10 cellular contexts compared by ENCODE assay signal in the genomic region with DNA sequence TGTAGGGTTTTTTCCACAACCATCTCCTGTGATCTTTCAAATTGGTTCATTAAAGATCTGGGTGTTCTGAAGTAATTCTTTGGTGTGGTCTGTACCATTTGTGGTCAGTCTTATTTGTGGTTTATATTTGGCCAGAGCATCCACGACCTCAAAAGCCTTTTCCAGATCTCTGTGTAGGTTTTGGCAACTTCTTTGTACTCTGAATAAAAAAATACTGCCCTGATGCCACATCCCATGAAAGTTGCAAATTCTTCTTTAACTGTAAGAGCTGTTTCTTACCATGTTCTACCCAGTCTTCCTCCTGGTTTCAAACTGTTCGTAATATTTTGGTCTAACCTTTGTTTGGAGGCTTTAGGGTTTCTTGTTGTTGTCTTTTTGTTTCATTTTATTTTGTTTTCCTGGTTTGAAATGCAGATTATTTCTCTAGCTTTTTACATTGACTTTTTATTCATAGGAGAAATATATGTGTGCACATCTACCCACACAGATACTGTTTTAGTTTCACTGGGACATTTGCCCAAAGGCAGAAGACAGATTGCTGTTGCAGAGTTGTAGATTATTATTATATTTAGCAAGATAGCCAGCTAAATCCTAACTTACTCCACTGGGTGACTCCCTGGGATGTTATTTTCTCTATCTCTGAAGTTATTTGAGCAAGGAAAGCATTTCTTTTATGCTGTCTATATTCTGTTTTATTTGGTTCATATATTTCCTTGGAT.
DNase-seq lines count a peak whose midpoint lies in the region; ATAC-seq lines count a peak whose summit lies in the region.
"Had no signal": no experiment of that assay in that cellular context is flagged by ENCODE, and none has a peak within 500 bp of the region (broad histone marks: within the 10 kb centered on the region; RNA-seq: fewer than 3 reads in every experiment).

No MANE protein-coding gene starts in this region.

- H2BK15ac ChIP-seq in mesenchymal stem cell (ENCODE audit: low read depth, poor library complexity, severe bottlenecking): no peak overlapping the region

- no peak overlapping the region for H3K27ac ChIP-seq in mesenchymal stem cell (ENCODE audit: low read length, poor library complexity, severe bottlenecking)

- H3K9me3 Mint-ChIP-seq in stimulated activated naive CD8-positive, alpha-beta T cell treated with anti-CD3 and anti-CD28 coated beads, Interleukin-15, amount 100 ng/mL, for 72 hours: no peaks in the 10 kb centered on the region
- H3K9me3 Mint-ChIP-seq: neural crest cell had no signal

- H4K8ac ChIP-seq in mesenchymal stem cell (ENCODE audit: low read length): no peak overlapping the region

- no peak overlapping the region for H3K4me2 ChIP-seq in mesenchymal stem cell (ENCODE audit: low read length, poor library complexity, severe bottlenecking)

- no peaks in the 10 kb centered on the region for H3K9me3 ChIP-seq in mesenchymal stem cell (ENCODE audit: control insufficient read depth, low read length)

- peak; percentile 39 for ATAC-seq in stimulated activated naive CD8-positive, alpha-beta T cell treated with anti-CD3 and anti-CD28 coated beads, Interleukin-15, amount 100 ng/mL, for 72 hours
- no peak for ATAC-seq in stimulated activated naive CD8-positive, alpha-beta T cell treated with anti-CD3 and anti-CD28 coated beads, Interleukin-15, Interleukin-2, amounts not matched to agents 100 U/mL and 50 U/mL, for 24 hours

- no peak overlapping the region for H2BK120ac ChIP-seq in mesenchymal stem cell (ENCODE audit: low read depth, low read length)

- no peak overlapping the region for H2AK5ac ChIP-seq in mesenchymal stem cell (ENCODE audit: low read length, severe bottlenecking)

- peaks cover 2% of the 10 kb centered on the region for H3K79me1 ChIP-seq in mesenchymal stem cell (replicated peaks; ENCODE audit: low read length, poor library complexity, severe bottlenecking)

- H2BK5ac ChIP-seq in mesenchymal stem cell (ENCODE audit: low read depth, low read length, poor library complexity, severe bottlenecking): no peak overlapping the region

- no peak for DNase-seq in stimulated activated naive CD8-positive, alpha-beta T cell treated with anti-CD3 and anti-CD28 coated beads, Interleukin-15, amount 100 ng/mL, for 72 hours
- DNase-seq in stimulated activated naive CD8-positive, alpha-beta T cell treated with anti-CD3 and anti-CD28 coated beads, Interleukin-15, Interleukin-2, amounts not matched to agents 100 U/mL and 50 U/mL, for 24 hours: no peak
- DNase-seq in astrocyte of the hippocampus (ENCODE audit: low read depth, low spot score) (peak; percentile 88), mesenchymal stem cell (no peak), iPS-NIHi7 (ENCODE audit: extremely low spot score) (no peak), GM19238 (ENCODE audit: insufficient read length, low spot score) (no peak)
- DNase-seq in activated naive CD4-positive, alpha-beta T cell (lab: John Stamatoyannopoulos, UW): no peak
- DNase-seq in activated CD4-positive, alpha-beta T cell treated with anti-CD3 and anti-CD28 coated beads, Interleukin-2, amount 50 U/mL, for 1 hour: no peak
- DNase-seq: activated gamma-delta T cell had no signal

- peak overlapping the region; percentile 26 for H3K9ac ChIP-seq in mesenchymal stem cell (ENCODE audit: low read length)

- H3K23ac ChIP-seq in mesenchymal stem cell (ENCODE audit: low read length in 2 of 2): no peak overlapping the region

- H2BK12ac ChIP-seq in mesenchymal stem cell (ENCODE audit: low read length in 2 of 2): no peak overlapping the region

- H4K91ac ChIP-seq in mesenchymal stem cell (ENCODE audit: low read length): no peak overlapping the region

- no peaks in the 10 kb centered on the region for H3K4me1 ChIP-seq in mesenchymal stem cell (ENCODE audit: control insufficient read depth, insufficient read depth, low read depth, low read length)

- H3K27ac Mint-ChIP-seq in stimulated activated naive CD8-positive, alpha-beta T cell treated with anti-CD3 and anti-CD28 coated beads, Interleukin-15, amount 100 ng/mL, for 72 hours: peak overlapping the region in 1 of 2 donors; percentile 31

- no peaks in the 10 kb centered on the region for H3K27me3 Mint-ChIP-seq in stimulated activated naive CD8-positive, alpha-beta T cell treated with anti-CD3 and anti-CD28 coated beads, Interleukin-15, amount 100 ng/mL, for 72 hours

- no peak overlapping the region for H3K14ac ChIP-seq in mesenchymal stem cell (ENCODE audit: low read length in 2 of 2)

- no peak overlapping the region for H2AFZ ChIP-seq in mesenchymal stem cell (ENCODE audit: low read depth, low read length)

- H3K4ac ChIP-seq in mesenchymal stem cell (ENCODE audit: low read depth in 1 of 2, low read length in 2 of 2): no peak overlapping the region

- no peak overlapping the region for H3K18ac ChIP-seq in mesenchymal stem cell (ENCODE audit: low read depth in 1 of 2, low read length in 2 of 2)

- peaks cover 32% of the 10 kb centered on the region for H3K4me1 Mint-ChIP-seq in stimulated activated naive CD8-positive, alpha-beta T cell treated with anti-CD3 and anti-CD28 coated beads, Interleukin-15, amount 100 ng/mL, for 72 hours

- no CpG with 5 or more reads among the region's 2 CpGs for WGBS in mesenchymal stem cell

- H3K4me3 Mint-ChIP-seq in stimulated activated naive CD8-positive, alpha-beta T cell treated with anti-CD3 and anti-CD28 coated beads, Interleukin-15, amount 100 ng/mL, for 72 hours: no peak overlapping the region
- H3K4me3 Mint-ChIP-seq: neural crest cell had no signal

- no peak overlapping the region for H3K4me3 ChIP-seq in mesenchymal stem cell (ENCODE audit: insufficient read depth in 1 of 2, low read depth in 1 of 2, low read length in 2 of 2)

- H3K36me3 ChIP-seq in mesenchymal stem cell (ENCODE audit: control insufficient read depth in 1 of 2, insufficient read depth in 2 of 2, low read depth in 1 of 2, low read length in 2 of 2): peaks cover 4 to 62% of the 10 kb centered on the region in 2 experiments

- H3K27me3 ChIP-seq in mesenchymal stem cell (ENCODE audit: control insufficient read depth in 1 of 2, insufficient read depth in 1 of 2, low read length in 2 of 2): no peaks in the 10 kb centered on the region
